1 cellular context compared by ENCODE assay signal in genomic region chr10:104256335-104257080, GRCh38.
TF ChIP-seq lines count a peak whose summit lies in the region.

No MANE protein-coding gene starts in this region.

TF ChIP-seq in liver, 16 proteins besides CTCF, POLR2A, EP300 and RAD21 (continued from another document):
- peak; percentile 19 for TF ChIP-seq TAF1 (conservative IDR thresholded peaks at IDR 0.05)
TF ChIP-seq in liver: peak in this region for 15.
